ENCODE assay signal across 15 cellular contexts in genomic region chr14:95274874-95275273, GRCh38. TPM values are rescaled to one million over a fixed set of nuclear protein-coding genes. Genes with fewer than 3 reads are reported as not detected.
A peak's percentile ranks its signal among the peaks of the same experiment; 100 is the strongest.
DNase-seq lines count a peak whose midpoint lies in the region; ATAC-seq and TF ChIP-seq lines count a peak whose summit lies in the region.
"Had no signal": no experiment of that assay in that cellular context is flagged by ENCODE, and none has a peak within 500 bp of the region (broad histone marks: within the 10 kb centered on the region; RNA-seq: fewer than 3 reads in every experiment).

No MANE protein-coding gene starts in this region.

- no peak overlapping the region for H2BK12ac ChIP-seq in trophoblast cell (ENCODE audit: low read length)

- no CpG with 5 or more reads among the region's 6 CpGs for WGBS in trophoblast cell (ENCODE audit: extremely low coverage, insufficient coverage, insufficient read length)

- no peaks in the 10 kb centered on the region for H3K27me3 ChIP-seq in colonic mucosa
- no peaks in the 10 kb centered on the region for H3K27me3 ChIP-seq in trophoblast cell (ENCODE audit: insufficient read depth, low read length)
- no peaks in the 10 kb centered on the region for H3K27me3 ChIP-seq in brain microvascular endothelial cell (replicated peaks)

- H3K4me2 ChIP-seq in trophoblast cell (ENCODE audit: low read length) = no peak overlapping the region
- H3K4me2 ChIP-seq: A549 had no signal

- H3K4me3 ChIP-seq in colonic mucosa (no peak overlapping the region), trophoblast cell (ENCODE audit: low read depth, low read length) (no peak overlapping the region), brain microvascular endothelial cell (ENCODE audit: low read depth, low read length) (no peak overlapping the region)
- H3K4me3 ChIP-seq: A549, GM23248 had no signal

- H3K27ac ChIP-seq in colonic mucosa (peak overlapping the region; percentile 81), trophoblast cell (ENCODE audit: low read depth, low read length) (no peak overlapping the region), brain microvascular endothelial cell (no peak overlapping the region)
- H3K27ac ChIP-seq: A549, GM23248, HL-60 had no signal

- no peak overlapping the region for H4K91ac ChIP-seq in trophoblast cell (ENCODE audit: low read depth, low read length)

- H3K4me1 ChIP-seq in colonic mucosa = peaks cover 4% of the 10 kb centered on the region
- H3K4me1 ChIP-seq in trophoblast cell (ENCODE audit: control insufficient read depth in 1 of 2, insufficient read depth in 2 of 2, low read length in 2 of 2) = peaks cover 8 to 13% of the 10 kb centered on the region in 2 experiments

- H3K4ac ChIP-seq in trophoblast cell (ENCODE audit: low read depth, low read length) = no peak overlapping the region

- peak; percentile 79 for DNase-seq in DMS53 (lab: John Stamatoyannopoulos, UW)
- DNase-seq in DMS53 treated with DMSO at 0.1 percent for 48 hours (lab: John Stamatoyannopoulos, UW; ENCODE audit: unreplicated experiment) = no peak
- no peak for DNase-seq in colonic mucosa
- DNase-seq in left lobe of liver (ENCODE audit: low spot score) = peak; percentile 18
- peak; percentile 88 to 95 for DNase-seq in trophoblast cell
- no peak for DNase-seq in left colon
- no peak for DNase-seq in brain microvascular endothelial cell
- DNase-seq: AML-193; CD4-positive, alpha-beta memory T cell; GM23248; HCEC 1CT; IMR-90 had no signal

- H2BK5ac ChIP-seq in trophoblast cell (ENCODE audit: low read depth, low read length, poor library complexity) = no peak overlapping the region

- H2BK120ac ChIP-seq in trophoblast cell (ENCODE audit: insufficient read depth, low read length, poor library complexity) = no peak overlapping the region

- H3K23ac ChIP-seq in trophoblast cell (ENCODE audit: low read length) = no peak overlapping the region

- no peak overlapping the region for H2AK5ac ChIP-seq in trophoblast cell (ENCODE audit: low read length)

- H3K9ac ChIP-seq in colonic mucosa (ENCODE audit: low read depth in 2 of 2, low read length in 2 of 2) (peak overlapping the region in 1 of 2 donors; percentile 64), trophoblast cell (ENCODE audit: low read length) (no peak overlapping the region)
- H3K9ac ChIP-seq: GM23248 had no signal

- no peak overlapping the region for H3K18ac ChIP-seq in trophoblast cell (ENCODE audit: low read length)

- ATAC-seq in left lobe of liver (no peak), HG03520 (IDR thresholded peaks at IDR 0.05; ENCODE audit: unreplicated experiment) (no peak), left colon (no peak)
- ATAC-seq: A549 had no signal

- H3K79me2 ChIP-seq in trophoblast cell (ENCODE audit: control insufficient read depth, insufficient read depth, low read length, poor library complexity) = no peaks in the 10 kb centered on the region

- H3K9me3 ChIP-seq in colonic mucosa (no peaks in the 10 kb centered on the region), trophoblast cell (ENCODE audit: insufficient read depth, low read depth, low read length) (no peaks in the 10 kb centered on the region)
- H3K9me3 ChIP-seq: A549 had no signal

- intact Hi-C loops in colonic mucosa (cut with DNase I) (no loop called here), left colon (cut with DNase I, micrococcal nuclease) (no loop called here)

- no peak for TF ChIP-seq CTCF in colonic mucosa (IDR thresholded peaks at IDR 0.05)
- no peak for TF ChIP-seq CTCF in brain microvascular endothelial cell (IDR thresholded peaks at IDR 0.05; ENCODE audit: low read depth, low read length, missing control alignments)

- no peak overlapping the region for H4K8ac ChIP-seq in trophoblast cell (ENCODE audit: low read depth, low read length)

- H3K36me3 ChIP-seq in colonic mucosa (no peaks in the 10 kb centered on the region), trophoblast cell (ENCODE audit: control insufficient read depth in 1 of 2, insufficient read depth in 2 of 2, low read length in 2 of 2) (no peaks in the 10 kb centered on the region), brain microvascular endothelial cell (replicated peaks) (no peaks in the 10 kb centered on the region)

- no peak overlapping the region for H4K12ac ChIP-seq in trophoblast cell (ENCODE audit: low read depth, low read length)

- H2AFZ ChIP-seq in trophoblast cell (ENCODE audit: insufficient read depth, low read length, poor library complexity) = no peak overlapping the region
- H2AFZ ChIP-seq: GM23248 had no signal

- in situ Hi-C loops in brain microvascular endothelial cell (cut with HindIII; ENCODE audit: low pct_ligation_motif_present, low sequenced_read_pairs) = no loop called here

- H3K14ac ChIP-seq in trophoblast cell (ENCODE audit: low read length) = no peak overlapping the region

- peaks cover 8% of the 10 kb centered on the region for H3K79me1 ChIP-seq in trophoblast cell (ENCODE audit: low read length)

RNA-seq across cellular contexts. Expression of gene CLMN, which starts 44.8 kb away (rescaled TPM):
- total RNA-seq in colonic mucosa = 100 to 1,000 TPM; 105 to 131 TPM
- 67.7 TPM for total RNA-seq in left lobe of liver
- 7.4 and 7.6 TPM in 2 replicates for polyA plus RNA-seq in trophoblast cell (2013)
- 100 to 1,000 TPM; 125 to 135 TPM for total RNA-seq in left colon

Comparison
In these comparisons a context has a peak if more than half of its experiments do, and no peak if none do; other contexts are left out.
1. DNase-seq: peak in DMS53 (single experiment), left lobe of liver (single experiment) and trophoblast cell (2 of 2); none in DMS53 treated with DMSO at 0.1 percent for 48 hours (single experiment), colonic mucosa (single experiment), left colon (0 of 2) and brain microvascular endothelial cell (single experiment).